ENCODE assay signal across 9 cellular contexts in genomic region chr19:22882797-22883196, GRCh38. TPM values are rescaled to one million over a fixed set of nuclear protein-coding genes. Genes with fewer than 3 reads are reported as not detected.
DNase-seq lines count a peak whose midpoint lies in the region; ATAC-seq and TF ChIP-seq lines count a peak whose summit lies in the region.
"Had no signal": no experiment of that assay in that cellular context is flagged by ENCODE, and none has a peak within 500 bp of the region (broad histone marks: within the 10 kb centered on the region; RNA-seq: fewer than 3 reads in every experiment).

No MANE protein-coding gene starts in this region.

- H3K27ac Mint-ChIP-seq in stimulated activated naive CD8-positive, alpha-beta T cell treated with anti-CD3 and anti-CD28 coated beads, Interleukin-15, amount 100 ng/mL, for 72 hours, result no peak overlapping the region
- H3K27ac Mint-ChIP-seq in nephron progenitor cell, result no peak overlapping the region

- H3K36me3 ChIP-seq in heart left ventricle, result no peaks in the 10 kb centered on the region

- peak; percentile 45 for ATAC-seq in stimulated activated naive CD8-positive, alpha-beta T cell treated with anti-CD3 and anti-CD28 coated beads, Interleukin-15, amount 100 ng/mL, for 72 hours
- ATAC-seq in stimulated activated naive CD8-positive, alpha-beta T cell treated with anti-CD3 and anti-CD28 coated beads, Interleukin-15, Interleukin-2, amounts not matched to agents 100 U/mL and 50 U/mL, for 24 hours, result no peak
- ATAC-seq in heart left ventricle (peak in 3 of 4 donors; percentile 59 to 70 (median 68)), GM19397 (IDR thresholded peaks at IDR 0.05; ENCODE audit: unreplicated experiment) (no peak), GM18505 (IDR thresholded peaks at IDR 0.05; ENCODE audit: unreplicated experiment) (no peak)

- H3K27ac ChIP-seq in heart left ventricle, result no peak overlapping the region

- intact Hi-C loops in heart left ventricle (cut with DNase I), result no loop called here

- TF ChIP-seq POLR2A in heart left ventricle (IDR thresholded peaks at IDR 0.05), result no peak
- no peak for TF ChIP-seq POLR2A in GM18505 (IDR thresholded peaks at IDR 0.05; ENCODE audit: borderline replicate concordance, extremely low read depth, insufficient read depth, insufficient read length)

- no peak overlapping the region for H3K4me3 Mint-ChIP-seq in stimulated activated naive CD8-positive, alpha-beta T cell treated with anti-CD3 and anti-CD28 coated beads, Interleukin-15, amount 100 ng/mL, for 72 hours
- H3K4me3 Mint-ChIP-seq in nephron progenitor cell, result no peak overlapping the region

- no peaks in the 10 kb centered on the region for H3K4me1 Mint-ChIP-seq in stimulated activated naive CD8-positive, alpha-beta T cell treated with anti-CD3 and anti-CD28 coated beads, Interleukin-15, amount 100 ng/mL, for 72 hours
- no peaks in the 10 kb centered on the region for H3K4me1 Mint-ChIP-seq in nephron progenitor cell

- no peaks in the 10 kb centered on the region for H3K27me3 ChIP-seq in heart left ventricle

- DNase-seq in stimulated activated naive CD8-positive, alpha-beta T cell treated with anti-CD3 and anti-CD28 coated beads, Interleukin-15, amount 100 ng/mL, for 72 hours, result no peak
- no peak for DNase-seq in stimulated activated naive CD8-positive, alpha-beta T cell treated with anti-CD3 and anti-CD28 coated beads, Interleukin-15, Interleukin-2, amounts not matched to agents 100 U/mL and 50 U/mL, for 24 hours
- DNase-seq in RPMI8226 (peak; percentile 63), heart left ventricle (no peak), nephron progenitor cell (no peak)
- no peak for DNase-seq in effector CD8-positive, alpha-beta T cell (lab: John Stamatoyannopoulos, UW)

- H3K36me3 Mint-ChIP-seq in nephron progenitor cell (ENCODE audit: low read depth), result no peaks in the 10 kb centered on the region

- H3K27me3 Mint-ChIP-seq in stimulated activated naive CD8-positive, alpha-beta T cell treated with anti-CD3 and anti-CD28 coated beads, Interleukin-15, amount 100 ng/mL, for 72 hours, result no peaks in the 10 kb centered on the region
- no peaks in the 10 kb centered on the region for H3K27me3 Mint-ChIP-seq in nephron progenitor cell (ENCODE audit: low read depth, poor library complexity)

- no peaks in the 10 kb centered on the region for H3K4me1 ChIP-seq in heart left ventricle

- H3K4me3 ChIP-seq in heart left ventricle, result no peak overlapping the region

- peaks cover 0 to 14% (median 0%) of the 10 kb centered on the region in 12 donors for H3K9me3 ChIP-seq in heart left ventricle

- TF ChIP-seq CTCF in heart left ventricle (IDR thresholded peaks at IDR 0.05), result peak; percentile 20 to 64 (median 54)
- TF ChIP-seq CTCF in nephron progenitor cell (IDR thresholded peaks at IDR 0.05), result no peak

- WGBS in heart left ventricle, 4 donors, result 3 to 7% (median 3%) methylated on average over 3 of the region's 3 CpGs

- peaks cover 22 to 60% of the 10 kb centered on the region in 2 donors for H3K9me3 Mint-ChIP-seq in stimulated activated naive CD8-positive, alpha-beta T cell treated with anti-CD3 and anti-CD28 coated beads, Interleukin-15, amount 100 ng/mL, for 72 hours
- H3K9me3 Mint-ChIP-seq in nephron progenitor cell, result peaks cover 90% of the 10 kb centered on the region

RNA-seq across cellular contexts. Expression of gene ZNF723, which starts 50.7 kb away (rescaled TPM):
- total RNA-seq in heart left ventricle, result not detected
- not detected for polyA plus RNA-seq in heart left ventricle
- polyA plus RNA-seq: keratinocyte had no signal

Comparison
In these comparisons a context has a peak if more than half of its experiments do, and no peak if none do; other contexts are left out.
1. ATAC-seq: peak in stimulated activated naive CD8-positive, alpha-beta T cell treated with anti-CD3 and anti-CD28 coated beads, Interleukin-15, amount 100 ng/mL, for 72 hours (single experiment) and heart left ventricle (3 of 4); none in stimulated activated naive CD8-positive, alpha-beta T cell treated with anti-CD3 and anti-CD28 coated beads, Interleukin-15, Interleukin-2, amounts not matched to agents 100 U/mL and 50 U/mL, for 24 hours (single experiment), GM19397 (single experiment) and GM18505 (single experiment).